ENCODE assay signal across 1 cellular context in the genomic region with DNA sequence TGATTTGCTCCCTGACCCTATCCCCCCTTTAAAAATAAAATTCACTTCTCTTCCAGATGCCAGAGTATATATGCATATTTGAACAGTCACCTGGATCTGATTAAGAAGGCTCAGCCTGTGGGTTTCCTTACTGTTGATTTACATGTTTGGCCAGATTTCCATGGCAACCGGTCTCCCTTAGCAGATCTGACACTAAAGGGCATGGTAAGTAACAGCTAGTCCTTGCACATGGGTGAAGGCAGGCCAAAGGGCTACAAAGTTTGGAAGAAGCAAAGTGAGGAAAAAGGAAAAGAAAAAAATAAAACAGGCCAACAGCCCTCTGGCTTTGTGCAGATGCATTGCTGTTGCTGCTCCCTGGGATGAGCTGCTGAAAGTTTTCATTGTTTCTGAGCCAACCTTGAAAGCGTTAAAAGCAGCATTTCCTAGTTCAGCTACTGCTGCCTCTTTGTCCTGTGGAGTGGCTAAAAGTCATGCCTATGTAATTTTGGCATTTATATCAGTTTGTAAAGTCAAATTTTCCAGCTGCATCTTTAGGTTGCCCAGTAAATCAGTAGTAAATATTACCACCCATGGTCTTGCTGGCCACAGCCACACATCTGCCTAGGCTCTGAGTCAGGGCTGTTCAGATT.
TF ChIP-seq lines count a peak whose summit lies in the region.

No MANE protein-coding gene starts in this region.

TF ChIP-seq in HepG2, 621 proteins besides CTCF, POLR2A, EP300 and RAD21 (continued from another document):
- TF ChIP-seq, protein P1, sequence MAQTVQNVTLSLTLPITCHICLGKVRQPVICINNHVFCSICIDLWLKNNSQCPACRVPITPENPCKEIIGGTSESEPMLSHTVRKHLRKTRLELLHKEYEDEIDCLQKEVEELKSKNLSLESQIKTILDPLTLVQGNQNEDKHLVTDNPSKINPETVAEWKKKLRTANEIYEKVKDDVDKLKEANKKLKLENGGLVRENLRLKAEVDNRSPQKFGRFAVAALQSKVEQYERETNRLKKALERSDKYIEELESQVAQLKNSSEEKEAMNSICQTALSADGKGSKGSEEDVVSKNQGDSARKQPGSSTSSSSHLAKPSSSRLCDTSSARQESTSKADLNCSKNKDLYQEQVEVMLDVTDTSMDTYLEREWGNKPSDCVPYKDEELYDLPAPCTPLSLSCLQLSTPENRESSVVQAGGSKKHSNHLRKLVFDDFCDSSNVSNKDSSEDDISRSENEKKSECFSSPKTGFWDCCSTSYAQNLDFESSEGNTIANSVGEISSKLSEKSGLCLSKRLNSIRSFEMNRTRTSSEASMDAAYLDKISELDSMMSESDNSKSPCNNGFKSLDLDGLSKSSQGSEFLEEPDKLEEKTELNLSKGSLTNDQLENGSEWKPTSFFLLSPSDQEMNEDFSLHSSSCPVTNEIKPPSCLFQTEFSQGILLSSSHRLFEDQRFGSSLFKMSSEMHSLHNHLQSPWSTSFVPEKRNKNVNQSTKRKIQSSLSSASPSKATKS (CRISPR knock-in tag; IDR thresholded peaks at IDR 0.05): no peak
- TF ChIP-seq, protein P2, sequence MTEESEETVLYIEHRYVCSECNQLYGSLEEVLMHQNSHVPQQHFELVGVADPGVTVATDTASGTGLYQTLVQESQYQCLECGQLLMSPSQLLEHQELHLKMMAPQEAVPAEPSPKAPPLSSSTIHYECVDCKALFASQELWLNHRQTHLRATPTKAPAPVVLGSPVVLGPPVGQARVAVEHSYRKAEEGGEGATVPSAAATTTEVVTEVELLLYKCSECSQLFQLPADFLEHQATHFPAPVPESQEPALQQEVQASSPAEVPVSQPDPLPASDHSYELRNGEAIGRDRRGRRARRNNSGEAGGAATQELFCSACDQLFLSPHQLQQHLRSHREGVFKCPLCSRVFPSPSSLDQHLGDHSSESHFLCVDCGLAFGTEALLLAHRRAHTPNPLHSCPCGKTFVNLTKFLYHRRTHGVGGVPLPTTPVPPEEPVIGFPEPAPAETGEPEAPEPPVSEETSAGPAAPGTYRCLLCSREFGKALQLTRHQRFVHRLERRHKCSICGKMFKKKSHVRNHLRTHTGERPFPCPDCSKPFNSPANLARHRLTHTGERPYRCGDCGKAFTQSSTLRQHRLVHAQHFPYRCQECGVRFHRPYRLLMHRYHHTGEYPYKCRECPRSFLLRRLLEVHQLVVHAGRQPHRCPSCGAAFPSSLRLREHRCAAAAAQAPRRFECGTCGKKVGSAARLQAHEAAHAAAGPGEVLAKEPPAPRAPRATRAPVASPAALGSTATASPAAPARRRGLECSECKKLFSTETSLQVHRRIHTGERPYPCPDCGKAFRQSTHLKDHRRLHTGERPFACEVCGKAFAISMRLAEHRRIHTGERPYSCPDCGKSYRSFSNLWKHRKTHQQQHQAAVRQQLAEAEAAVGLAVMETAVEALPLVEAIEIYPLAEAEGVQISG (CRISPR knock-in tag; IDR thresholded peaks at IDR 0.05): no peak
- no peak for TF ChIP-seq ZNF563 (CRISPR knock-in tag; IDR thresholded peaks at IDR 0.05)
- TF ChIP-seq ZNF446 (CRISPR knock-in tag; IDR thresholded peaks at IDR 0.05): no peak
- TF ChIP-seq ARID5B (CRISPR knock-in tag; IDR thresholded peaks at IDR 0.05): no peak
- no peak for TF ChIP-seq ZBTB7B (CRISPR knock-in tag; IDR thresholded peaks at IDR 0.05)
- TF ChIP-seq SRF (IDR thresholded peaks at IDR 0.05; ENCODE audit: low read depth, low read length): no peak
- no peak for TF ChIP-seq RNF2 (conservative IDR thresholded peaks at IDR 0.05; ENCODE audit: low read depth)
- TF ChIP-seq ZNF644 (CRISPR knock-in tag; IDR thresholded peaks at IDR 0.05; ENCODE audit: low read depth): no peak
- TF ChIP-seq ZNF746 (CRISPR knock-in tag; IDR thresholded peaks at IDR 0.05): no peak
- no peak for TF ChIP-seq IRF2 (CRISPR knock-in tag; IDR thresholded peaks at IDR 0.05)
- no peak for TF ChIP-seq LBX2 (CRISPR knock-in tag; IDR thresholded peaks at IDR 0.05; ENCODE audit: borderline replicate concordance)
- no peak for TF ChIP-seq TEF (CRISPR knock-in tag; IDR thresholded peaks at IDR 0.05)
- no peak for TF ChIP-seq NRL (CRISPR knock-in tag; IDR thresholded peaks at IDR 0.05; ENCODE audit: borderline replicate concordance)
- TF ChIP-seq BCL6 (CRISPR knock-in tag; IDR thresholded peaks at IDR 0.05): no peak
- peak; percentile 79; the same call in 1 of the 3 replicates for TF ChIP-seq MXI1 (IDR thresholded peaks at IDR 0.05; ENCODE audit: borderline replicate concordance, low read depth, low read length)
- TF ChIP-seq ATF7-NPFF (CRISPR knock-in tag; IDR thresholded peaks at IDR 0.05; ENCODE audit: low read depth): no peak
- TF ChIP-seq ZFP82 (CRISPR knock-in tag; IDR thresholded peaks at IDR 0.05; ENCODE audit: borderline replicate concordance): no peak
- TF ChIP-seq TGIF2 (CRISPR knock-in tag; IDR thresholded peaks at IDR 0.05): peak; percentile 67; the same call in 1 of the 2 replicates
- TF ChIP-seq EHMT2 (IDR thresholded peaks at IDR 0.05; ENCODE audit: borderline replicate concordance, low read depth, low read length): no peak
- no peak for TF ChIP-seq SMC3 (IDR thresholded peaks at IDR 0.05; ENCODE audit: low read length)
- TF ChIP-seq FOXK2 (IDR thresholded peaks at IDR 0.05): no peak
- TF ChIP-seq ATF5 (CRISPR knock-in tag; IDR thresholded peaks at IDR 0.05; ENCODE audit: low read depth): no peak
- no peak for TF ChIP-seq ARHGAP35 (CRISPR knock-in tag; IDR thresholded peaks at IDR 0.05; ENCODE audit: borderline replicate concordance)
- TF ChIP-seq ZNF441 (CRISPR knock-in tag; IDR thresholded peaks at IDR 0.05; ENCODE audit: borderline replicate concordance): no peak
TF ChIP-seq in HepG2: peak in this region for 7.
